In genomic region chr1:240739139-240739538, GRCh38 we compare ENCODE assay signal across 21 cellular contexts.
DNase-seq lines count a peak whose midpoint lies in the region; ATAC-seq and TF ChIP-seq lines count a peak whose summit lies in the region.
"Had no signal": no experiment of that assay in that cellular context is flagged by ENCODE, and none has a peak within 500 bp of the region (broad histone marks: within the 10 kb centered on the region; RNA-seq: fewer than 3 reads in every experiment).

No MANE protein-coding gene starts in this region.

- TF ChIP-seq POLR2A in breast epithelium (IDR thresholded peaks at IDR 0.05): no peak

- H3K36me3 ChIP-seq in SK-N-SH (replicated peaks in 1 of 2; ENCODE audit: control insufficient read depth in 1 of 2, insufficient read depth in 2 of 2, low read length in 1 of 2) (no peaks in the 10 kb centered on the region), breast epithelium (no peaks in the 10 kb centered on the region)
- H3K36me3 ChIP-seq: ascending aorta, heart left ventricle, right atrium auricular region, tibial nerve had no signal

- TF ChIP-seq RAD21 in SK-N-SH (IDR thresholded peaks at IDR 0.05; ENCODE audit: low read length): no peak

- H3K4me2 ChIP-seq in SK-N-SH: no peak overlapping the region

- H3K9me2 ChIP-seq in SK-N-SH: no peaks in the 10 kb centered on the region

- H3F3A ChIP-seq in SK-N-SH (replicated peaks; ENCODE audit: insufficient read depth): peaks cover 9% of the 10 kb centered on the region

- H2AFZ ChIP-seq in SK-N-SH (ENCODE audit: low read depth): no peak overlapping the region

- DNase-seq in EL: peak; percentile 51
- DNase-seq in SK-N-SH: no peak
- peak; percentile 43 for DNase-seq in fibroblast of mammary gland (ENCODE audit: low read depth)
- peak; percentile 13 for DNase-seq in stromal cell of bone marrow (ENCODE audit: low read depth)
- no peak for DNase-seq in breast epithelium (ENCODE audit: low spot score in 2 of 2)
- DNase-seq: activated CD4-positive, alpha-beta T cell treated with anti-CD3 and anti-CD28 coated beads for 1 hour; activated CD8-positive, alpha-beta T cell treated with anti-CD3 and anti-CD28 coated beads for 36 hours; heart left ventricle; NCI-H1436; NCI-H2081 treated with DMSO at 0.1 percent for 48 hours; NCI-H446 treated with DMSO at 0.1 percent for 48 hours; NCI-H82; stimulated activated CD4-positive, alpha-beta T cell treated with anti-CD3 and anti-CD28 coated beads, Interleukin-2, amount 100 ng/mL, for 24 hours; T-helper 2 cell had no signal

- POLR2A ChIA-PET in SK-N-SH (lab: Yijun Ruan, JAX): no interaction called here

- H3K27ac ChIP-seq in SK-N-SH (ENCODE audit: low read depth in 2 of 2, low read length in 1 of 2): peak overlapping the region; percentile 43 to 80; a peak in 3 of 4 replicates
- H3K27ac ChIP-seq in breast epithelium: no peak overlapping the region
- H3K27ac ChIP-seq: ascending aorta, heart left ventricle, right atrium auricular region had no signal

- H3K4me3 ChIP-seq in SK-N-SH (ENCODE audit: low read depth in 2 of 2, low read length in 1 of 2) (no peak overlapping the region), fibroblast of mammary gland (ENCODE audit: control insufficient read depth, low read depth, low read length) (no peak overlapping the region), breast epithelium (no peak overlapping the region)
- H3K4me3 ChIP-seq: ascending aorta, heart left ventricle, lung, right atrium auricular region, tibial nerve had no signal

- TF ChIP-seq CTCF in SK-N-SH (IDR thresholded peaks at IDR 0.05) (no peak), fibroblast of mammary gland (conservative IDR thresholded peaks at IDR 0.05; ENCODE audit: control insufficient read depth, insufficient read depth, low read depth, low read length) (no peak), breast epithelium (IDR thresholded peaks at IDR 0.05) (no peak)

- H3K9me3 ChIP-seq in SK-N-SH (no peaks in the 10 kb centered on the region), breast epithelium (no peaks in the 10 kb centered on the region)
- H3K9me3 ChIP-seq: ascending aorta, heart left ventricle, right atrium auricular region, tibial nerve had no signal

- peak; percentile 36 to 96; a peak in 3 of 4 replicates for TF ChIP-seq EP300 in SK-N-SH (IDR thresholded peaks at IDR 0.05; ENCODE audit: borderline replicate concordance in 1 of 2, low read depth in 1 of 2, low read length in 1 of 2)

- H3K79me2 ChIP-seq in SK-N-SH (ENCODE audit: insufficient read depth): no peaks in the 10 kb centered on the region

- H4K20me1 ChIP-seq in SK-N-SH (ENCODE audit: insufficient read depth): no peaks in the 10 kb centered on the region

- CTCF ChIA-PET in SK-N-SH (lab: Yijun Ruan, JAX): interaction anchor here (0.7 kb wide), 1 partner anchor 32 kb away, joined by 3 read pairs; no protein-coding TSS in a partner anchor

- H3K27me3 ChIP-seq in SK-N-SH (ENCODE audit: insufficient read depth): no peaks in the 10 kb centered on the region
- no peaks in the 10 kb centered on the region for H3K27me3 ChIP-seq in breast epithelium
- H3K27me3 ChIP-seq: ascending aorta, heart left ventricle, right atrium auricular region, tibial nerve had no signal

- intact Hi-C loops in breast epithelium (cut with DNase I; ENCODE audit: low total_unique reads): no loop called here

- H3K4me1 ChIP-seq in SK-N-SH (ENCODE audit: control insufficient read depth in 1 of 2, insufficient read depth in 2 of 2, low read depth in 1 of 2, low read length in 1 of 2) (peaks cover 0 to 4% of the 10 kb centered on the region in 2 experiments; a peak in 2 of 4 replicates), breast epithelium (no peaks in the 10 kb centered on the region)
- H3K4me1 ChIP-seq: ascending aorta, heart left ventricle, right atrium auricular region had no signal

- H3K9ac ChIP-seq in SK-N-SH: no peak overlapping the region

- ATAC-seq in HG02981 (IDR thresholded peaks at IDR 0.05; ENCODE audit: unreplicated experiment): no peak
- ATAC-seq in GM18511 (IDR thresholded peaks at IDR 0.05; ENCODE audit: unreplicated experiment): no peak
- ATAC-seq: activated CD8-positive, alpha-beta T cell treated with anti-CD3 and anti-CD28 coated beads for 36 hours; activated naive CD4-positive, alpha-beta T cell treated with anti-CD3 and anti-CD28 coated beads, Interleukin-2, amount 50 U/mL, for 72 hours; heart left ventricle had no signal

TF ChIP-seq in SK-N-SH, 30 proteins besides CTCF, POLR2A, EP300 and RAD21 (continues in another document):
- TF ChIP-seq CHD2 (IDR thresholded peaks at IDR 0.05; ENCODE audit: low read length, partially characterized antibody) (no peak), MXI1 (IDR thresholded peaks at IDR 0.05; ENCODE audit: low read depth, low read length) (no peak), USF2 (IDR thresholded peaks at IDR 0.05; ENCODE audit: borderline replicate concordance, low read depth, low read length) (no peak), FOXM1 (IDR thresholded peaks at IDR 0.05; ENCODE audit: low read depth) (peak; percentile 83), USF1 (IDR thresholded peaks at IDR 0.05; ENCODE audit: borderline replicate concordance, low read depth) (no peak), REST (IDR thresholded peaks at IDR 0.05; ENCODE audit: low read depth, low read length) (peak; percentile 28; the same call in 1 of the 2 replicates), ELF1 (IDR thresholded peaks at IDR 0.05) (no peak), MAX (IDR thresholded peaks at IDR 0.05; ENCODE audit: low read depth) (peak; percentile 52; the same call in 1 of the 2 replicates), RFX5 (IDR thresholded peaks at IDR 0.05; ENCODE audit: low read length) (no peak), GATA2 (CRISPR knock-in tag; IDR thresholded peaks at IDR 0.05) (no peak), TAF1 (IDR thresholded peaks at IDR 0.05; ENCODE audit: borderline replicate concordance, low read depth, low read length) (no peak), SIN3A (IDR thresholded peaks at IDR 0.05; ENCODE audit: borderline replicate concordance, low read depth, low read length) (no peak), MEF2A (IDR thresholded peaks at IDR 0.05; ENCODE audit: borderline replicate concordance, low read depth) (0 out of 2 replicates have a peak, but pooled peaks have one; percentile 55), YY1 (IDR thresholded peaks at IDR 0.05; ENCODE audit: low read depth) (no peak), NFIC (IDR thresholded peaks at IDR 0.05; ENCODE audit: borderline replicate concordance) (peak; percentile 83), TCF12 (IDR thresholded peaks at IDR 0.05) (peak; percentile 98)

Comparison
In these comparisons a context has a peak if more than half of its experiments do, and no peak if none do; other contexts are left out.
1. DNase-seq: peak in EL (single experiment), fibroblast of mammary gland (single experiment) and stromal cell of bone marrow (single experiment); none in SK-N-SH (single experiment) and breast epithelium (0 of 2).
2. H3K27ac ChIP-seq: peak in SK-N-SH (2 of 2); none in breast epithelium (0 of 2).